8 cellular contexts compared by ENCODE assay signal in genomic region chr10:98134117-98134430, GRCh38. TPM values are rescaled to one million over a fixed set of nuclear protein-coding genes. Genes with fewer than 3 reads are reported as not detected.
DNase-seq lines count a peak whose midpoint lies in the region; ATAC-seq and TF ChIP-seq lines count a peak whose summit lies in the region.

No MANE protein-coding gene starts in this region.

- ATAC-seq in CD4-positive, CD25-positive, alpha-beta regulatory T cell (ENCODE audit: low read depth in 2 of 2): no peak
- ATAC-seq in GM21737 (IDR thresholded peaks at IDR 0.05; ENCODE audit: unreplicated experiment): no peak

- peak overlapping the region; percentile 92 to 97 (median 96) for H3K27ac Mint-ChIP-seq in CD4-positive, CD25-positive, alpha-beta regulatory T cell
- H3K27ac Mint-ChIP-seq in nephron: peak overlapping the region; percentile 62 to 89 (median 82)

- TF ChIP-seq CTCF in coronary artery (IDR thresholded peaks at IDR 0.05): no peak
- no peak for TF ChIP-seq CTCF in nephron (IDR thresholded peaks at IDR 0.05; ENCODE audit: unreplicated experiment in 3 of 3)

- peaks cover 35% of the 10 kb centered on the region for H3K4me1 ChIP-seq in CD4-positive, CD25-positive, alpha-beta regulatory T cell (ENCODE audit: control insufficient read depth, insufficient read depth, low read length, poor library complexity, severe bottlenecking)
- peaks cover 28% of the 10 kb centered on the region for H3K4me1 ChIP-seq in Karpas-422 (ENCODE audit: low read length)

- peaks cover 44% of the 10 kb centered on the region for H3K79me2 ChIP-seq in Karpas-422 (ENCODE audit: low read length)

- H3K4me3 ChIP-seq in CD4-positive, CD25-positive, alpha-beta regulatory T cell (ENCODE audit: low read depth, low read length): peak overlapping the region; percentile 84
- H3K4me3 ChIP-seq in Karpas-422 (ENCODE audit: low read length): peak overlapping the region; percentile 89; the same call in 1 of the 2 replicates
- H3K4me3 ChIP-seq in coronary artery: peak overlapping the region; percentile 76

- peak overlapping the region; percentile 96 for H3K27ac ChIP-seq in CD4-positive, CD25-positive, alpha-beta regulatory T cell (ENCODE audit: insufficient read depth, low read length, poor library complexity, severe bottlenecking)
- peak overlapping the region; percentile 91 for H3K27ac ChIP-seq in Karpas-422 (ENCODE audit: low read length)
- H3K27ac ChIP-seq in coronary artery: peak overlapping the region; percentile 64 to 87

- H3K27me3 ChIP-seq in CD4-positive, CD25-positive, alpha-beta regulatory T cell (ENCODE audit: control insufficient read depth, insufficient read depth, low read length): no peaks in the 10 kb centered on the region
- H3K27me3 ChIP-seq in Karpas-422 (ENCODE audit: low read length): no peaks in the 10 kb centered on the region

- H3K9me3 Mint-ChIP-seq in CD4-positive, CD25-positive, alpha-beta regulatory T cell: peaks cover 0 to 2% (median 0%) of the 10 kb centered on the region in 7 donors
- H3K9me3 Mint-ChIP-seq in nephron: peaks cover 15% of the 10 kb centered on the region

- H3K4me3 Mint-ChIP-seq in CD4-positive, CD25-positive, alpha-beta regulatory T cell: peak overlapping the region; percentile 84 to 93 (median 88)
- peak overlapping the region; percentile 84 to 90 (median 87) for H3K4me3 Mint-ChIP-seq in nephron

- no peaks in the 10 kb centered on the region for H3K36me3 Mint-ChIP-seq in CD4-positive, CD25-positive, alpha-beta regulatory T cell
- no peaks in the 10 kb centered on the region for H3K36me3 Mint-ChIP-seq in nephron (ENCODE audit: low read depth)

- H3K9ac ChIP-seq in Karpas-422 (ENCODE audit: low read length): peak overlapping the region; percentile 17; the same call in 1 of the 2 replicates

- H3K4me2 ChIP-seq in Karpas-422 (ENCODE audit: low read depth, low read length, poor library complexity, severe bottlenecking): peak overlapping the region; percentile 84

- peak overlapping the region; percentile 76; the same call in 1 of the 2 replicates for H2AFZ ChIP-seq in Karpas-422 (ENCODE audit: low read length)

- H3K4me1 Mint-ChIP-seq in CD4-positive, CD25-positive, alpha-beta regulatory T cell: peaks cover 7 to 50% (median 35%) of the 10 kb centered on the region in 4 donors
- peaks cover 12% of the 10 kb centered on the region for H3K4me1 Mint-ChIP-seq in nephron

- H3K36me3 ChIP-seq in CD4-positive, CD25-positive, alpha-beta regulatory T cell (ENCODE audit: control insufficient read depth, insufficient read depth, low read length): no peaks in the 10 kb centered on the region
- no peaks in the 10 kb centered on the region for H3K36me3 ChIP-seq in Karpas-422 (ENCODE audit: insufficient read depth, low read length)

- DNase-seq in CD4-positive, CD25-positive, alpha-beta regulatory T cell: no peak
- DNase-seq in Karpas-422 (no peak), coronary artery (ENCODE audit: low spot score) (no peak), NCI-H1092 treated with DMSO at 0.1 percent for 48 hours (lab: John Stamatoyannopoulos, UW) (no peak), GF-D8 (lab: John Stamatoyannopoulos, UW) (no peak), medulla oblongata (ENCODE audit: extremely low spot score) (no peak)

- no peaks in the 10 kb centered on the region for H3K9me2 ChIP-seq in Karpas-422 (replicated peaks; ENCODE audit: insufficient read depth, low read length)

- H4K20me1 ChIP-seq in Karpas-422 (ENCODE audit: insufficient read depth, low read depth, low read length): no peaks in the 10 kb centered on the region

- no peaks in the 10 kb centered on the region for H3K9me3 ChIP-seq in CD4-positive, CD25-positive, alpha-beta regulatory T cell (ENCODE audit: control insufficient read depth in 2 of 2, low read length in 2 of 2)
- no peaks in the 10 kb centered on the region for H3K9me3 ChIP-seq in Karpas-422 (ENCODE audit: low read length)

- peaks cover 5% of the 10 kb centered on the region for H3K27me3 Mint-ChIP-seq in CD4-positive, CD25-positive, alpha-beta regulatory T cell
- no peaks in the 10 kb centered on the region for H3K27me3 Mint-ChIP-seq in nephron (ENCODE audit: low read depth)

RNA-seq across cellular contexts. Expression of gene R3HCC1L, which starts 0.4 kb away (rescaled TPM):
- 29.7 TPM for total RNA-seq in CD4-positive, CD25-positive, alpha-beta regulatory T cell
- polyA plus RNA-seq in CD4-positive, CD25-positive, alpha-beta regulatory T cell: 10 to 100 TPM; 10.4 to 17.5 (median 12.6) TPM
- 11.8 and 13.3 TPM in 2 replicates for total RNA-seq in Karpas-422 (2014; rRNA removed; shearing (Covaris generic); ENCODE audit: low replicate concordance)
